8 cellular contexts compared by ENCODE assay signal in genomic region chr12:108514973-108515814, GRCh38. TPM values are rescaled to one million over a fixed set of nuclear protein-coding genes. Genes with fewer than 3 reads are reported as not detected.
DNase-seq lines count a peak whose midpoint lies in the region; ATAC-seq, FAIRE-seq and TF ChIP-seq lines count a peak whose summit lies in the region.

Gene FICD (plus strand): TSS chr12:108515277. CDS start chr12:108516973, 1,696 bp downstream.

- peak; percentile 76 for ATAC-seq in HG02973 (IDR thresholded peaks at IDR 0.05; ENCODE audit: unreplicated experiment)
- ATAC-seq in right cardiac atrium: peak; percentile 96 to 97

- H3K27me3 ChIP-seq in ascending aorta (no peaks in the 10 kb centered on the region), right cardiac atrium (ENCODE audit: control insufficient read depth, insufficient read depth) (no peaks in the 10 kb centered on the region), vagina (no peaks in the 10 kb centered on the region)

- WGBS in right cardiac atrium: under 1% methylated on average over 67 of the region's 67 CpGs

- DNase-seq in GM18507 (ENCODE audit: extremely low spot score, insufficient read length, low read depth) (peak; percentile 93), NCI-H1930 (lab: John Stamatoyannopoulos, UW) (peak; percentile 98), ascending aorta (ENCODE audit: low spot score in 2 of 2) (peak; percentile 99 to 100), right cardiac atrium (peak; percentile 100), pulmonary artery endothelial cell (ENCODE audit: low read depth, low spot score) (peak; percentile 89), vagina (ENCODE audit: extremely low spot score in 2 of 2) (peak; percentile 99 to 100)

- H3K4me1 ChIP-seq in ascending aorta (peaks cover 6 to 10% of the 10 kb centered on the region in 2 donors), right cardiac atrium (ENCODE audit: control insufficient read depth, insufficient read depth, low read length) (peaks cover 4% of the 10 kb centered on the region), vagina (peaks cover 19% of the 10 kb centered on the region)

- H3K4me3 ChIP-seq in ascending aorta (peak within 1 kb of the TSS; percentile 80 to 97), right cardiac atrium (ENCODE audit: low read length) (peak within 1 kb of the TSS; percentile 69), vagina (peak within 1 kb of the TSS; percentile 59 to 97)

- no peaks in the 10 kb centered on the region for H3K9me3 ChIP-seq in ascending aorta
- no peaks in the 10 kb centered on the region for H3K9me3 ChIP-seq in right cardiac atrium (ENCODE audit: control insufficient read depth, low read length)
- H3K9me3 ChIP-seq in vagina: no peaks in the 10 kb centered on the region

- TF ChIP-seq CTCF in ascending aorta (IDR thresholded peaks at IDR 0.05): no peak
- peak in 1 of 3 experiments; percentile 17 for TF ChIP-seq CTCF in vagina (IDR thresholded peaks at IDR 0.05)

- intact Hi-C loops in T-helper 2 cell treated with Interferon-gamma antibody and Interleukin-4, amounts not matched to agents 100 ng/mL and 5 ng/mL, for 36 hours (cut with micrococcal nuclease): loop anchor here (1.0 to 10.0 kb wide), 12 partner anchors 46 to 828 kb away; partner anchors contain the start of genes PRDM4, PWP1, SART3 and SELPLG
- intact Hi-C loops in ascending aorta (cut with DNase I): loop anchor here (1.0 to 10.0 kb wide), 9 partner anchors 47 to 1060 kb away; partner anchors contain the start of genes ALKBH2, ISCU, MMAB and MVK
- intact Hi-C loops in right cardiac atrium (cut with DNase I): no loop called here
- intact Hi-C loops in vagina (cut with DNase I): no loop called here

- no peak for TF ChIP-seq POLR2A in vagina (IDR thresholded peaks at IDR 0.05)

- FAIRE-seq in GM18507 (lab: Jason Lieb, UNC): peak; percentile 98

- H3K36me3 ChIP-seq in ascending aorta (peaks cover 17 to 22% of the 10 kb centered on the region in 2 donors), vagina (peaks cover 0 to 23% of the 10 kb centered on the region in 2 donors)

- H3K27ac ChIP-seq in ascending aorta (peak within 1 kb of the TSS; percentile 71 to 76), right cardiac atrium (ENCODE audit: low read length) (peak within 1 kb of the TSS; percentile 4), vagina (peak within 1 kb of the TSS; percentile 80)

RNA-seq across cellular contexts. Expression of gene FICD, which starts in this region (rescaled TPM):
- 8.4 and 10.2 TPM in 2 replicates for total RNA-seq in T-helper 2 cell treated with Interferon-gamma antibody and Interleukin-4, amounts not matched to agents 100 ng/mL and 5 ng/mL, for 36 hours
- total RNA-seq in ascending aorta: 30.8 TPM
- 1 to 10 TPM; 2.8 to 7.1 (median 3.2) TPM for total RNA-seq in right cardiac atrium
- polyA plus RNA-seq in right cardiac atrium: 1.8 TPM
- total RNA-seq in pulmonary artery endothelial cell: 8.2 and 11.4 TPM in 2 replicates
- total RNA-seq in vagina: 6.9 TPM

Comparison
In these comparisons a context has a peak if more than half of its experiments do, and no peak if none do; other contexts are left out.
1. Peak in every context shown above with its lines: DNase-seq, ATAC-seq, H3K4me3 ChIP-seq and H3K27ac ChIP-seq.
2. H3K27ac ChIP-seq: peak in every context shown above with its lines; median percentile 80 in vagina; 74 in ascending aorta; 4 in right cardiac atrium.
3. intact Hi-C loops: an anchor here in T-helper 2 cell treated with Interferon-gamma antibody and Interleukin-4, amounts not matched to agents 100 ng/mL and 5 ng/mL, for 36 hours (1.0 to 10.0 kb wide) and ascending aorta (1.0 to 10.0 kb wide); none called in right cardiac atrium and vagina.